ENCODE assay signal across 17 cellular contexts in the genomic region with DNA sequence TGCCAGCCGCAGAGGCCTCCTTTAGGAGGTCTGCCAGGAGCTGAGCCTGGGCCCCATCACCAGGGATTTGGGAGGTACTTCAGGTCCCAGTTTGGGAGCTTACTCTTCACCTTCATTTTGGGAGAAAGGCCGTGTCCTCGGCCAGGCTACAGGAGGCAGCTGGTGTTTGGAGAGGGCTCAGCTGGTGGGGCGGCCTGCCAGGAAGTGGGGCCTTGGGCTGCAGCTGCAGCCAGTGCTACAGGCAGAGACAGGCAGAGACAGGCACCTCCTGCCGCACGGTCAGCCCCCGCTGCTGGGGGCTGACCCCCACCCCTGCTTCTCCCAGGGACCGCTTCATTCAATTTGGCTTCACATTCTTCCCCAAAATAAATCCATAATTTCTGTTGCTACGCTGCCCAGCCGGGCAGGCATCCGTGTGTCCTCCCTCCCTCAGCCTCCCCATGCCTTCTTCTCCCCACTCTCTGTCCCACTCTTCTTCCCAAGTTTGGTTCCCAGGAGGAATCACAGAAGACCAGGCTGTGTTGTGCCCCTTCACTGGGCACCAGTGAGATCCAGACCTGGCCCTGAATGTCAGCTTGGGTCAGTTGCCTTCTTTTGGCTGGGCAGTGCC. TPM values are rescaled to one million over a fixed set of nuclear protein-coding genes. Genes with fewer than 3 reads are reported as not detected.
A peak's percentile ranks its signal among the peaks of the same experiment; 100 is the strongest.
DNase-seq lines count a peak whose midpoint lies in the region; ATAC-seq and TF ChIP-seq lines count a peak whose summit lies in the region.
"Had no signal": no experiment of that assay in that cellular context is flagged by ENCODE, and none has a peak within 500 bp of the region (broad histone marks: within the 10 kb centered on the region; RNA-seq: fewer than 3 reads in every experiment).

No MANE protein-coding gene starts in this region.

- no peak for TF ChIP-seq POLR2A in testis (IDR thresholded peaks at IDR 0.05)

- H3K27ac ChIP-seq in angular gyrus (ENCODE audit: low read depth, low read length) (peak overlapping the region; percentile 100), testis (no peak overlapping the region)
- H3K27ac ChIP-seq: cardiac muscle cell, skin epidermis had no signal

- intact Hi-C loops in left ventricle myocardium superior (cut with micrococcal nuclease): no loop called here
- intact Hi-C loops in Right ventricle myocardium superior (cut with DNase I): no loop called here
- intact Hi-C loops in testis (cut with DNase I; ENCODE audit: low total_unique reads): no loop called here

- ATAC-seq in left ventricle myocardium superior (peak; percentile 35), Right ventricle myocardium superior (ENCODE audit: poor library complexity) (no peak), HG02973 (IDR thresholded peaks at IDR 0.05; ENCODE audit: unreplicated experiment) (no peak)

- H3K4me3 ChIP-seq in testis: no peak overlapping the region
- H3K4me3 ChIP-seq: cardiac muscle cell, skin epidermis had no signal

- H3K27me3 ChIP-seq in testis: no peaks in the 10 kb centered on the region

- H3K9me3 ChIP-seq in testis: no peaks in the 10 kb centered on the region

- no peak for TF ChIP-seq CTCF in testis (IDR thresholded peaks at IDR 0.05)

- peaks cover 11% of the 10 kb centered on the region for H3K4me1 ChIP-seq in testis

- DNase-seq in left ventricle myocardium superior: peak; percentile 61
- no peak for DNase-seq in Right ventricle myocardium superior
- peak; percentile 87 for DNase-seq in midbrain (lab: John Stamatoyannopoulos, UW)
- DNase-seq in testis: peak; percentile 59
- no peak for DNase-seq in AG08396 (ENCODE audit: low spot score)
- no peak for DNase-seq in CD1c-positive myeloid dendritic cell (ENCODE audit: extremely low spot score)
- DNase-seq: activated CD4-positive, alpha-beta T cell treated with anti-CD3 and anti-CD28 coated beads for 48 hours; GF-D8; H9; mammary epithelial cell; NCI-H2107 had no signal

- WGBS in testis, 2 donors: 49 to 65% methylated on average over 9 to 11 of the region's 11 CpGs

- no peaks in the 10 kb centered on the region for H3K36me3 ChIP-seq in testis (ENCODE audit: low read depth, missing control alignments)
- H3K36me3 ChIP-seq: cardiac muscle cell had no signal

RNA-seq across cellular contexts. Expression of gene TMEM235, which starts 6.1 kb away (rescaled TPM):
- total RNA-seq in left ventricle myocardium superior (not detected), Right ventricle myocardium superior (not detected), testis (not detected)
- polyA plus RNA-seq in testis (ENCODE audit: insufficient read depth, low read depth, low replicate concordance): not detected
- total RNA-seq: fibroblast of villous mesenchyme, mammary epithelial cell, neural crest cell had no signal
- polyA plus RNA-seq: mammary epithelial cell had no signal

RNA-seq across cellular contexts. Expression of gene BIRC5, which starts 23.5 kb away (rescaled TPM):
- total RNA-seq in left ventricle myocardium superior: 0.69 TPM
- total RNA-seq in Right ventricle myocardium superior: 1.7 TPM
- total RNA-seq in testis: 10 to 100 TPM; 12.4 to 28.1 TPM
- polyA plus RNA-seq in testis (ENCODE audit: insufficient read depth, low read depth, low replicate concordance): 58.5 TPM

RNA-seq across cellular contexts. Expression of gene AFMID, which starts 50.3 kb away (rescaled TPM):
- total RNA-seq in left ventricle myocardium superior (45.0 TPM), Right ventricle myocardium superior (32.7 TPM), testis (10 to 100 TPM; 59.4 to 82.2 TPM)
- polyA plus RNA-seq in testis (ENCODE audit: insufficient read depth, low read depth, low replicate concordance): 36.1 TPM

RNA-seq across cellular contexts. Expression of gene TK1, which starts 50.7 kb away (rescaled TPM):
- total RNA-seq in left ventricle myocardium superior (2.1 TPM), Right ventricle myocardium superior (2.6 TPM), testis (1 to 10 TPM; 3.9 to 4.8 TPM)
- 5.7 TPM for polyA plus RNA-seq in testis (ENCODE audit: insufficient read depth, low read depth, low replicate concordance)

Comparison
In these comparisons a context has a peak if more than half of its experiments do, and no peak if none do; other contexts are left out.
1. DNase-seq: peak in left ventricle myocardium superior (single experiment), midbrain (single experiment) and testis (single experiment); none in Right ventricle myocardium superior (single experiment), AG08396 (single experiment) and CD1c-positive myeloid dendritic cell (single experiment).